In the genomic region with DNA sequence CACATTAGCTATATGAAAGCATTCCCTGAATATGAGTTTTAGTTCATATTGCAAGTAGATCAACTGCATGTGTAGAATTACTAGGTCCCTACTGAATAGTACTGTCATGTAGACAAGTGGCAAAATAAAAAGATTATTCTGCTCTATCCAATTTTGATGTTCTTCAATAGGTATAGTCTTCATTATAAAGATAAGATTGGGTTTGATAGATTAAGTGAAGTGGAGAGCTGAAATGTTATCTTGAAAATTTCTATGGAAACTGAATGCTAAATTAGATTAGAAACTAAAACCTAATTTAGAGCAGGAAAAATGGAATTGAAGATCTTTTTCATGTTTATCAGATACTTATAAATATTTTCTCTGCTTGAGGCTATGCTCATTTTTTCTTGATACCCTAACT, we compare ENCODE assay signal across 28 cellular contexts.
"Had no signal": no experiment of that assay in that cellular context is flagged by ENCODE, and none has a peak within 500 bp of the region (broad histone marks: within the 10 kb centered on the region; RNA-seq: fewer than 3 reads in every experiment).

No MANE protein-coding gene starts in this region.

- DNase-seq: stimulated activated CD4-positive, alpha-beta T cell treated with anti-CD3 and anti-CD28 coated beads, Interleukin-2, amount 100 ng/mL, for 48 hours; stimulated activated CD4-positive, alpha-beta T cell treated with anti-CD3 and anti-CD28 coated beads, Interleukin-4, amount 100 ng/mL, for 1 hour; stimulated activated CD4-positive, alpha-beta T cell treated with anti-CD3 and anti-CD28 coated beads, Interleukin-4, amount 100 ng/mL, for 24 hours; stimulated activated CD4-positive, alpha-beta T cell treated with anti-CD3 and anti-CD28 coated beads, Interleukin-4, amount 100 ng/mL, for 4 hours; stimulated activated CD8-positive, alpha-beta memory T cell treated with anti-CD3 and anti-CD28 coated beads, Interleukin-4, amount 100 ng/mL, for 48 hours; stimulated activated naive B cell treated with anti-CD40 and anti-IgM and Interleukin-4, amounts not matched to agents 10 μg/mL and 1 μg/mL and 100 μg/mL, for 72 hours; stimulated activated naive CD4-positive, alpha-beta T cell; stimulated activated naive CD4-positive, alpha-beta T cell treated with Interleukin-2 at 50 U/mL for 16 hours; stimulated activated naive CD8-positive, alpha-beta T cell treated with anti-CD3 and anti-CD28 coated beads, Interleukin-15, amount 100 ng/mL, for 72 hours; stimulated activated naive CD8-positive, alpha-beta T cell treated with anti-CD3 and anti-CD28 coated beads, Interleukin-15, Interleukin-2, amounts not matched to agents 100 U/mL and 50 U/mL, for 24 hours; stomach; substantia nigra; testis; thyroid gland; tibial artery; transverse colon; trophoblast cell; upper lobe of left lung; upper lobe of right lung; uterus had no signal

- FAIRE-seq: urothelium cell line had no signal

- H3K4me1 Mint-ChIP-seq: stimulated activated effector memory CD8-positive, alpha-beta T cell treated with anti-CD3 and anti-CD28 coated beads, Interleukin-12 subunit alpha, Interleukin-12 subunit beta, amount 100 ng/mL, for 72 hours; stimulated activated naive B cell treated with anti-CD40 and anti-IgM and Interleukin-4, amounts not matched to agents 10 μg/mL and 1 μg/mL and 100 μg/mL, for 72 hours; stimulated activated naive CD8-positive, alpha-beta T cell treated with anti-CD3 and anti-CD28 coated beads, Interleukin-15, amount 100 ng/mL, for 72 hours had no signal

- ATAC-seq: stimulated activated effector memory CD8-positive, alpha-beta T cell treated with anti-CD3 and anti-CD28 coated beads, Interleukin-12 subunit alpha, Interleukin-12 subunit beta, amount 100 ng/mL, for 72 hours; stimulated activated naive B cell treated with anti-CD40 and anti-IgM and Interleukin-4, amounts not matched to agents 10 μg/mL and 1 μg/mL and 100 μg/mL, for 72 hours; stimulated activated naive CD8-positive, alpha-beta T cell treated with anti-CD3 and anti-CD28 coated beads, Interleukin-15, amount 100 ng/mL, for 72 hours; stimulated activated naive CD8-positive, alpha-beta T cell treated with anti-CD3 and anti-CD28 coated beads, Interleukin-15, Interleukin-2, amounts not matched to agents 100 U/mL and 50 U/mL, for 24 hours; upper lobe of right lung had no signal

- H3K9me3 ChIP-seq: suprapubic skin, testis, thoracic aorta, thyroid gland, tibial artery, tibial nerve, transverse colon, upper lobe of left lung, uterus, vagina had no signal

- H3K4me3 Mint-ChIP-seq: stimulated activated effector memory CD8-positive, alpha-beta T cell treated with anti-CD3 and anti-CD28 coated beads, Interleukin-12 subunit alpha, Interleukin-12 subunit beta, amount 100 ng/mL, for 72 hours; stimulated activated naive B cell treated with anti-CD40 and anti-IgM and Interleukin-4, amounts not matched to agents 10 μg/mL and 1 μg/mL and 100 μg/mL, for 72 hours; stimulated activated naive CD8-positive, alpha-beta T cell treated with anti-CD3 and anti-CD28 coated beads, Interleukin-15, amount 100 ng/mL, for 72 hours; stimulated activated naive CD8-positive, alpha-beta T cell treated with anti-CD3 and anti-CD28 coated beads, Interleukin-15, Interleukin-2, amounts not matched to agents 100 ng/mL and 50 ng/mL, for 24 hours; type B pancreatic cell had no signal

- H3K4me3 ChIP-seq: stomach, suprapubic skin, testis, thoracic aorta, thyroid gland, tibial artery, tibial nerve, transverse colon, upper lobe of left lung, upper lobe of right lung, uterus, vagina had no signal

- H3K27ac Mint-ChIP-seq: stimulated activated effector memory CD8-positive, alpha-beta T cell treated with anti-CD3 and anti-CD28 coated beads, Interleukin-12 subunit alpha, Interleukin-12 subunit beta, amount 100 ng/mL, for 72 hours; stimulated activated naive B cell treated with anti-CD40 and anti-IgM and Interleukin-4, amounts not matched to agents 10 μg/mL and 1 μg/mL and 100 μg/mL, for 72 hours; stimulated activated naive CD8-positive, alpha-beta T cell treated with anti-CD3 and anti-CD28 coated beads, Interleukin-15, amount 100 ng/mL, for 72 hours; stimulated activated naive CD8-positive, alpha-beta T cell treated with anti-CD3 and anti-CD28 coated beads, Interleukin-15, Interleukin-2, amounts not matched to agents 100 ng/mL and 50 ng/mL, for 24 hours; type B pancreatic cell had no signal

- H3K27ac ChIP-seq: stomach, suprapubic skin, testis, thoracic aorta, thyroid gland, tibial artery, tibial nerve, transverse colon, upper lobe of left lung, upper lobe of right lung, uterus, vagina had no signal

- H3K36me3 Mint-ChIP-seq: stimulated activated effector memory CD8-positive, alpha-beta T cell treated with anti-CD3 and anti-CD28 coated beads, Interleukin-12 subunit alpha, Interleukin-12 subunit beta, amount 100 ng/mL, for 72 hours; stimulated activated naive B cell treated with anti-CD40 and anti-IgM and Interleukin-4, amounts not matched to agents 10 μg/mL and 1 μg/mL and 100 μg/mL, for 72 hours; type B pancreatic cell had no signal

- H3K27me3 ChIP-seq: stomach, suprapubic skin, testis, thyroid gland, tibial artery, tibial nerve, transverse colon, upper lobe of left lung, upper lobe of right lung, uterus, vagina had no signal

- H3K4me1 ChIP-seq: stomach, suprapubic skin, testis, thyroid gland, tibial artery, tibial nerve, transverse colon, upper lobe of left lung, upper lobe of right lung, uterus, vagina had no signal

- H3K36me3 ChIP-seq: stomach, suprapubic skin, thoracic aorta, thyroid gland, tibial artery, tibial nerve, transverse colon, upper lobe of left lung, upper lobe of right lung, uterus, vagina had no signal

- H3K27me3 Mint-ChIP-seq: stimulated activated naive B cell treated with anti-CD40 and anti-IgM and Interleukin-4, amounts not matched to agents 10 μg/mL and 1 μg/mL and 100 μg/mL, for 72 hours; stimulated activated naive CD8-positive, alpha-beta T cell treated with anti-CD3 and anti-CD28 coated beads, Interleukin-15, amount 100 ng/mL, for 72 hours; stimulated activated naive CD8-positive, alpha-beta T cell treated with anti-CD3 and anti-CD28 coated beads, Interleukin-15, Interleukin-2, amounts not matched to agents 100 ng/mL and 50 ng/mL, for 24 hours; type B pancreatic cell had no signal

- H3K9me3 Mint-ChIP-seq: type B pancreatic cell had no signal
